ENCODE assay signal across 13 cellular contexts in the genomic region with DNA sequence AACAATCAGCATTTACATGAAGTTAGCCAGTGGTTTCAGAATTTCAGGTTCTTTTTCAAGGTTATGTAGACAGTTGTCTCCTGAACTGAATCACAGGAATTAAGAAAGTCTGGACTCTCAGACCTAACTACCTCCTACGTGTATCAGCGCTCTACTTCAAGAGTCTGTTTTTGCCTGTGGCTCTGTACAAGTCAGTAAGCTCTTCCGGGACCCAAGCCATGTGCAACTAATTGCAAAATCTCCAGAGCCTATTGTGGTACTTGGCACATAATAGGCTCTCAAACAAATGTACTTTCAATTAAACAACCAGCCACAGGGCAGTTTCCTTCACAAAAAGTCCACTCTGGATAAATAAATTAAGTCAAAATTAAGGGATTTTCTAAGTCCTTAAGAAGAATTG.
DNase-seq lines count a peak whose midpoint lies in the region; ATAC-seq, FAIRE-seq and TF ChIP-seq lines count a peak whose summit lies in the region.
"Had no signal": no experiment of that assay in that cellular context is flagged by ENCODE, and none has a peak within 500 bp of the region (broad histone marks: within the 10 kb centered on the region; RNA-seq: fewer than 3 reads in every experiment).

No MANE protein-coding gene starts in this region.

- H4K20me1 ChIP-seq in mammary epithelial cell (ENCODE audit: insufficient read depth, low read length) = no peaks in the 10 kb centered on the region

- H3K27ac ChIP-seq in heart left ventricle = peak overlapping the region in 1 of 12 donors; percentile 8
- no peak overlapping the region for H3K27ac ChIP-seq in left ventricle myocardium inferior (replicated peaks)
- H3K27ac ChIP-seq in mammary epithelial cell (ENCODE audit: insufficient read depth, low read depth, low read length) = no peak overlapping the region
- peak overlapping the region in 1 of 2 donors; percentile 36 for H3K27ac ChIP-seq in left lung

- H3K4me3 ChIP-seq in heart left ventricle = no peak overlapping the region
- H3K4me3 ChIP-seq in left ventricle myocardium inferior = no peak overlapping the region
- no peak overlapping the region for H3K4me3 ChIP-seq in mammary epithelial cell (replicated peaks in 1 of 3; ENCODE audit: insufficient read depth in 1 of 3, low read depth in 2 of 3, low read length in 3 of 3)
- no peak overlapping the region for H3K4me3 ChIP-seq in left lung

- H3K36me3 ChIP-seq in heart left ventricle = no peaks in the 10 kb centered on the region
- no peaks in the 10 kb centered on the region for H3K36me3 ChIP-seq in left ventricle myocardium inferior
- H3K36me3 ChIP-seq in mammary epithelial cell (ENCODE audit: insufficient read depth, low read length) = no peaks in the 10 kb centered on the region
- H3K36me3 ChIP-seq in left lung = no peaks in the 10 kb centered on the region
- H3K36me3 ChIP-seq: BE2C had no signal

- H3K27me3 ChIP-seq in heart left ventricle (no peaks in the 10 kb centered on the region), left ventricle myocardium inferior (ENCODE audit: low read depth) (no peaks in the 10 kb centered on the region), mammary epithelial cell (ENCODE audit: insufficient read depth, low read length) (no peaks in the 10 kb centered on the region), left lung (no peaks in the 10 kb centered on the region)
- H3K27me3 ChIP-seq: BE2C had no signal

- H2AFZ ChIP-seq in mammary epithelial cell (ENCODE audit: low read depth, low read length) = no peak overlapping the region

- 44 to 61% (median 51%) methylated on average over 3 of the region's 3 CpGs for WGBS in heart left ventricle, 4 donors
- 0% methylated on average over 3 of the region's 3 CpGs for WGBS in mammary epithelial cell (ENCODE audit: low coverage, missing lambda C conversion rate)

- DNase-seq in heart left ventricle = peak in 3 of 5 donors; percentile 17 to 29 (median 24)
- no peak for DNase-seq in left ventricle myocardium inferior
- DNase-seq in mammary epithelial cell = peak; percentile 3
- peak in 1 of 2 donors; percentile 43 for DNase-seq in left lung
- no peak for DNase-seq in urothelium cell line (ENCODE audit: low spot score)
- DNase-seq in DMS114 treated with DMSO at 0.1 percent for 48 hours (lab: John Stamatoyannopoulos, UW; ENCODE audit: unreplicated experiment) = no peak
- no peak for DNase-seq in D341Med (ENCODE audit: low spot score)
- DNase-seq: BE2C, mesendoderm, NCI-H2227 treated with DMSO at 0.1 percent for 48 hours had no signal

- no peak overlapping the region for H3K4me2 ChIP-seq in mammary epithelial cell (ENCODE audit: insufficient read depth, low read depth, low read length)

- no peak for TF ChIP-seq CTCF in heart left ventricle (IDR thresholded peaks at IDR 0.05)
- no peak for TF ChIP-seq CTCF in left ventricle myocardium inferior (IDR thresholded peaks at IDR 0.05; ENCODE audit: borderline replicate concordance)
- TF ChIP-seq CTCF in mammary epithelial cell (conservative IDR thresholded peaks at IDR 0.05 in 1 of 2, IDR thresholded peaks at IDR 0.05 in 1 of 2; ENCODE audit: extremely low read depth in 1 of 2, insufficient read depth in 1 of 2, low read depth in 1 of 2, low read length in 2 of 2) = no peak
- TF ChIP-seq CTCF in left lung (IDR thresholded peaks at IDR 0.05) = no peak

- H3K4me1 ChIP-seq in heart left ventricle (peaks cover 0 to 17% (median 5%) of the 10 kb centered on the region in 12 donors), left ventricle myocardium inferior (peaks cover 20% of the 10 kb centered on the region), mammary epithelial cell (ENCODE audit: insufficient read depth, low read length) (no peaks in the 10 kb centered on the region), left lung (peaks cover 0 to 5% of the 10 kb centered on the region in 2 donors)
- H3K4me1 ChIP-seq: BE2C had no signal

- no TSS peak for BruUV-seq in mammary epithelial cell (replicated peaks; lab: Mats Ljungman, UMichigan)

- H3K79me2 ChIP-seq in mammary epithelial cell (ENCODE audit: insufficient read depth, low read length) = no peaks in the 10 kb centered on the region

- CTCF ChIA-PET in mammary epithelial cell (lab: Charles Lee; ENCODE audit: low non-redundant PET) = no interaction called here

- FAIRE-seq in urothelium cell line (lab: Jason Lieb, UNC) = no peak
- FAIRE-seq: H1, TTC549 had no signal

- dilution Hi-C loops in mammary epithelial cell (cut with HindIII; ENCODE audit: low sequenced_read_pairs) = no loop called here

- intact Hi-C loops in heart left ventricle (cut with DNase I) (no loop called here), left ventricle myocardium inferior (cut with micrococcal nuclease) (no loop called here), mammary epithelial cell (cut with micrococcal nuclease) (no loop called here), left lung (cut with DNase I) (no loop called here)

- no peak overlapping the region for H3K9ac ChIP-seq in mammary epithelial cell (ENCODE audit: insufficient read depth, low read length)

- no peak for TF ChIP-seq POLR2A in heart left ventricle (IDR thresholded peaks at IDR 0.05)

- no peaks in the 10 kb centered on the region for H3K9me3 ChIP-seq in heart left ventricle
- no peaks in the 10 kb centered on the region for H3K9me3 ChIP-seq in left ventricle myocardium inferior (replicated peaks)
- no peaks in the 10 kb centered on the region for H3K9me3 ChIP-seq in mammary epithelial cell (replicated peaks; ENCODE audit: insufficient read depth, low read length)
- no peaks in the 10 kb centered on the region for H3K9me3 ChIP-seq in left lung
- H3K9me3 ChIP-seq: BE2C had no signal

- ATAC-seq in heart left ventricle = peak; percentile 32 to 72 (median 71)
- peak; percentile 95 for ATAC-seq in left lung
- ATAC-seq in HG03571 (IDR thresholded peaks at IDR 0.05; ENCODE audit: unreplicated experiment) = no peak

- in situ Hi-C loops in mammary epithelial cell (cut with MboI; ENCODE audit: low sequenced_read_pairs in 2 of 2) = no loop called here

Comparison
In these comparisons a context has a peak if more than half of its experiments do, and no peak if none do; other contexts are left out.
1. DNase-seq: peak in heart left ventricle (3 of 5) and mammary epithelial cell (single experiment); none in left ventricle myocardium inferior (single experiment), urothelium cell line (single experiment), DMS114 treated with DMSO at 0.1 percent for 48 hours (single experiment) and D341Med (single experiment).